Comparison of ENCODE assay signal across 1 cellular context in genomic region chr11:46972821-46973220, GRCh38.
TF ChIP-seq lines count a peak whose summit lies in the region.

No MANE protein-coding gene starts in this region.

TF ChIP-seq in K562, 482 proteins besides CTCF, POLR2A, EP300 and RAD21 (continued from another document):
- TF ChIP-seq ZBTB40 (IDR thresholded peaks at IDR 0.05) (no peak), ZBTB40 (CRISPR knock-in tag; IDR thresholded peaks at IDR 0.05) (no peak), CHD2 (IDR thresholded peaks at IDR 0.05; ENCODE audit: low read depth, low read length) (no peak), MBD1 (CRISPR knock-in tag; IDR thresholded peaks at IDR 0.05) (no peak), TAL1 (IDR thresholded peaks at IDR 0.05) (peak; percentile 33; the same call in 1 of the 2 replicates), RBM25 (IDR thresholded peaks at IDR 0.05; ENCODE audit: low read depth, low read length, severe bottlenecking) (no peak), ESRRA (IDR thresholded peaks at IDR 0.05; ENCODE audit: borderline replicate concordance, low read depth) (peak; percentile 40; the same call in 1 of the 2 replicates), MAFG (tag; conservative IDR thresholded peaks at IDR 0.05) (no peak), LEF1 (IDR thresholded peaks at IDR 0.05) (no peak), TAF1 (IDR thresholded peaks at IDR 0.05; ENCODE audit: control insufficient read depth, extremely low read depth, insufficient read depth, low read length, severe bottlenecking) (no peak), ZNF3 (CRISPR knock-in tag; IDR thresholded peaks at IDR 0.05) (no peak), RBFOX2 (IDR thresholded peaks at IDR 0.05; ENCODE audit: low read depth, low read length) (no peak), ETS1 (conservative IDR thresholded peaks at IDR 0.05; ENCODE audit: control insufficient read depth, low read depth, low read length) (no peak), SMARCE1 (IDR thresholded peaks at IDR 0.05) (no peak; the same call in 1 of the 2 replicates), PREB (CRISPR knock-in tag; IDR thresholded peaks at IDR 0.05) (no peak), BCOR (IDR thresholded peaks at IDR 0.05) (no peak), FOXJ2 (tag; IDR thresholded peaks at IDR 0.05) (no peak), TEAD4 (IDR thresholded peaks at IDR 0.05; ENCODE audit: low read length) (peak; percentile 55), TEAD4 (CRISPR knock-in tag; IDR thresholded peaks at IDR 0.05; ENCODE audit: borderline replicate concordance) (no peak), ZNF444 (CRISPR knock-in tag; IDR thresholded peaks at IDR 0.05) (no peak), ZNF766 (CRISPR knock-in tag; conservative IDR thresholded peaks at IDR 0.05) (no peak), ZNF280B (CRISPR knock-in tag; IDR thresholded peaks at IDR 0.05) (no peak), FOXK1 (CRISPR knock-in tag; IDR thresholded peaks at IDR 0.05; ENCODE audit: borderline replicate concordance) (no peak), CREBBP (IDR thresholded peaks at IDR 0.05; ENCODE audit: low read depth, low read length) (no peak), ZNF561 (CRISPR knock-in tag; conservative IDR thresholded peaks at IDR 0.05) (no peak), ZSCAN32 (CRISPR knock-in tag; IDR thresholded peaks at IDR 0.05) (0 out of 2 replicates have a peak, but pooled peaks have one; percentile 20), SETDB1 (IDR thresholded peaks at IDR 0.05; ENCODE audit: low read length) (no peak), XRCC5 (IDR thresholded peaks at IDR 0.05; ENCODE audit: low read depth, low read length) (no peak), ARID1B (IDR thresholded peaks at IDR 0.05) (peak; percentile 44; the same call in 1 of the 2 replicates), DLX4 (CRISPR knock-in tag; IDR thresholded peaks at IDR 0.05) (no peak), CBFA2T3 (IDR thresholded peaks at IDR 0.05) (peak; percentile 55), CC2D1A (IDR thresholded peaks at IDR 0.05) (no peak), ZNF511 (CRISPR knock-in tag; IDR thresholded peaks at IDR 0.05) (no peak)
